In the genomic region with DNA sequence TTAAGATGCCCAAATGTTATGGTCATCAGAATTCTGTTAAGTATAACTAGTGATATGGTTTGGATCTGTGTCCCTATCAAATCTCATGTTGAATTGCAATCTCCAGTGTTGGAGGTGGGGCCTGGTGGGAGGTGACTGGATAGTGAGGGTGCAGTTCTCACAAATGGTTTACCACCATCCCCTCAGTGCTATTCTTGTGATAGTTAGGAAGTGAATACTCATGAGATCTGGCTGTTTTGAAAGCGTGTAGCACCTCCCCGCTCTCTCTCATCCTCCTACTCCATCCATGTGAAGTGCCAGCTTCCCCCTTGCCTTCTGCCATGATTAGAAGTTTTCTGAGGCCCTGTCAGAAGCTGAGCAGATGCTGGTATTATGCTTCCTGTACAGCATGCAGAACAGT, we compare ENCODE assay signal across 18 cellular contexts.
DNase-seq lines count a peak whose midpoint lies in the region; ATAC-seq and TF ChIP-seq lines count a peak whose summit lies in the region.
"Had no signal": no experiment of that assay in that cellular context is flagged by ENCODE, and none has a peak within 500 bp of the region (broad histone marks: within the 10 kb centered on the region; RNA-seq: fewer than 3 reads in every experiment).

No MANE protein-coding gene starts in this region.

- H3K27me3 Mint-ChIP-seq in activated T-helper 17 cell treated with anti-CD3 and anti-CD28 coated beads, Interleukin-2, amount 50 U/mL, for 72 hours = no peaks in the 10 kb centered on the region
- no peaks in the 10 kb centered on the region for H3K27me3 Mint-ChIP-seq in natural killer cell treated with Interleukin-12 subunit alpha and Interleukin-12 subunit beta and Interleukin-15 and Interleukin-18, amount 100 ng/mL, for 72 hours
- H3K27me3 Mint-ChIP-seq: CD4-positive, CD25-positive, alpha-beta regulatory T cell had no signal

- no peak overlapping the region for H4K8ac ChIP-seq in mesendoderm (ENCODE audit: low read depth, low read length)

- H2BK5ac ChIP-seq in mesendoderm (ENCODE audit: low read length) = no peak overlapping the region

- no peak overlapping the region for H3K9ac ChIP-seq in mesendoderm (ENCODE audit: low read length)

- H3K27ac Mint-ChIP-seq in activated T-helper 17 cell treated with anti-CD3 and anti-CD28 coated beads, Interleukin-2, amount 50 U/mL, for 72 hours = no peak overlapping the region
- peak overlapping the region; percentile 32 to 61 for H3K27ac Mint-ChIP-seq in natural killer cell treated with Interleukin-12 subunit alpha and Interleukin-12 subunit beta and Interleukin-15 and Interleukin-18, amount 100 ng/mL, for 72 hours
- H3K27ac Mint-ChIP-seq: CD4-positive, CD25-positive, alpha-beta regulatory T cell; CD8-positive, alpha-beta T cell; GM23338; H9; HFFc6 had no signal

- H3K4me3 ChIP-seq in HEK293 (ENCODE audit: low read depth, low read length) (no peak overlapping the region), mesendoderm (ENCODE audit: low read length) (no peak overlapping the region)
- H3K4me3 ChIP-seq: GM23338 had no signal

- CTCF ChIA-PET in HEK293 (lab: Yijun Ruan, JAX) = no interaction called here

- no peak overlapping the region for H3K18ac ChIP-seq in mesendoderm (ENCODE audit: low read length)

- no peak overlapping the region for H3K4me3 Mint-ChIP-seq in activated T-helper 17 cell treated with anti-CD3 and anti-CD28 coated beads, Interleukin-2, amount 50 U/mL, for 72 hours
- H3K4me3 Mint-ChIP-seq in natural killer cell treated with Interleukin-12 subunit alpha and Interleukin-12 subunit beta and Interleukin-15 and Interleukin-18, amount 100 ng/mL, for 72 hours = peak overlapping the region; percentile 47
- H3K4me3 Mint-ChIP-seq: CD4-positive, CD25-positive, alpha-beta regulatory T cell; CD8-positive, alpha-beta T cell; GM23338; H9; HFFc6 had no signal

- H3K4ac ChIP-seq in mesendoderm (ENCODE audit: low read depth, low read length) = no peak overlapping the region

- H2BK120ac ChIP-seq in mesendoderm (ENCODE audit: low read depth, low read length) = no peak overlapping the region

- no peaks in the 10 kb centered on the region for H3K36me3 ChIP-seq in HEK293 (ENCODE audit: control insufficient read depth in 2 of 2, insufficient read depth in 1 of 2, low read length in 2 of 2)
- no peaks in the 10 kb centered on the region for H3K36me3 ChIP-seq in mesendoderm (ENCODE audit: control insufficient read depth, insufficient read depth, low read length)

- no peak overlapping the region for H3K23ac ChIP-seq in mesendoderm (ENCODE audit: low read length)

- no peaks in the 10 kb centered on the region for H3K9me3 ChIP-seq in HEK293 (ENCODE audit: control insufficient read depth, insufficient read depth, low read depth, low read length)
- H3K9me3 ChIP-seq: Caco-2 had no signal

- H3K36me3 Mint-ChIP-seq in activated T-helper 17 cell treated with anti-CD3 and anti-CD28 coated beads, Interleukin-2, amount 50 U/mL, for 72 hours (ENCODE audit: low read depth) = no peaks in the 10 kb centered on the region
- H3K36me3 Mint-ChIP-seq in natural killer cell treated with Interleukin-12 subunit alpha and Interleukin-12 subunit beta and Interleukin-15 and Interleukin-18, amount 100 ng/mL, for 72 hours = peaks cover 6% of the 10 kb centered on the region
- H3K36me3 Mint-ChIP-seq: CD4-positive, CD25-positive, alpha-beta regulatory T cell; CD8-positive, alpha-beta T cell had no signal

- H2BK15ac ChIP-seq in mesendoderm (replicated peaks; ENCODE audit: low read depth) = no peak overlapping the region

- no peaks in the 10 kb centered on the region for H3K79me2 ChIP-seq in mesendoderm (ENCODE audit: control insufficient read depth, insufficient read depth, low read length)

- POLR2A ChIA-PET in HEK293 (lab: Yijun Ruan, JAX) = no interaction called here

- H3K4me2 ChIP-seq in mesendoderm (ENCODE audit: low read length) = no peak overlapping the region
- H3K4me2 ChIP-seq: GM23338 had no signal

- no peak overlapping the region for H2AK5ac ChIP-seq in mesendoderm (ENCODE audit: low read length)

- no CpG with 5 or more reads among the region's 2 CpGs for WGBS in mesendoderm (ENCODE audit: extremely low coverage, insufficient coverage, low lambda C conversion rate)

- no peaks in the 10 kb centered on the region for H3K4me1 ChIP-seq in HEK293 (ENCODE audit: control insufficient read depth, insufficient read depth, low read length)
- peaks cover 2% of the 10 kb centered on the region for H3K4me1 ChIP-seq in mesendoderm (ENCODE audit: control insufficient read depth, low read depth, low read length)
- H3K4me1 ChIP-seq: Caco-2 had no signal

- H4K5ac ChIP-seq in mesendoderm (ENCODE audit: low read length) = no peak overlapping the region

- no peak overlapping the region for H3K27ac ChIP-seq in HEK293 (ENCODE audit: extremely low read depth, low read depth, low read length)
- no peak overlapping the region for H3K27ac ChIP-seq in mesendoderm (ENCODE audit: low read depth, low read length)

- no peaks in the 10 kb centered on the region for H3K27me3 ChIP-seq in mesendoderm (ENCODE audit: insufficient read depth, low read length, poor library complexity)

- H3K79me1 ChIP-seq in mesendoderm (ENCODE audit: low read length) = no peaks in the 10 kb centered on the region

- peak; percentile 26 for DNase-seq in CD1c-positive myeloid dendritic cell (ENCODE audit: extremely low spot score)
- DNase-seq in natural killer cell treated with Interleukin-12 subunit alpha and Interleukin-12 subunit beta and Interleukin-15 and Interleukin-18, amount 100 ng/mL, for 72 hours (ENCODE audit: low spot score) = peak; percentile 70
- DNase-seq in SKM-1 (lab: John Stamatoyannopoulos, UW; ENCODE audit: unreplicated experiment) = no peak
- DNase-seq in mesendoderm = no peak
- no peak for DNase-seq in stimulated activated CD4-positive, alpha-beta T cell treated with anti-CD3 and anti-CD28 coated beads, Interleukin-2, amount 100 ng/mL, for 48 hours
- DNase-seq: C1 segment of cervical spinal cord; Caco-2; CD4-positive, CD25-positive, alpha-beta regulatory T cell; CD8-positive, alpha-beta T cell; DMS153; DND-41; H9; HFFc6 had no signal

- no peak for TF ChIP-seq CTCF in HEK293 (tag by site-specific recombination; IDR thresholded peaks at IDR 0.05)

- no peak overlapping the region for H3K56ac ChIP-seq in mesendoderm (ENCODE audit: low read length)

- no peaks in the 10 kb centered on the region for H3K9me3 Mint-ChIP-seq in activated T-helper 17 cell treated with anti-CD3 and anti-CD28 coated beads, Interleukin-2, amount 50 U/mL, for 72 hours
- peaks cover 4% of the 10 kb centered on the region for H3K9me3 Mint-ChIP-seq in natural killer cell treated with Interleukin-12 subunit alpha and Interleukin-12 subunit beta and Interleukin-15 and Interleukin-18, amount 100 ng/mL, for 72 hours
- H3K9me3 Mint-ChIP-seq: CD8-positive, alpha-beta T cell had no signal

- H3K4me1 Mint-ChIP-seq in activated T-helper 17 cell treated with anti-CD3 and anti-CD28 coated beads, Interleukin-2, amount 50 U/mL, for 72 hours = no peaks in the 10 kb centered on the region
- H3K4me1 Mint-ChIP-seq in natural killer cell treated with Interleukin-12 subunit alpha and Interleukin-12 subunit beta and Interleukin-15 and Interleukin-18, amount 100 ng/mL, for 72 hours (ENCODE audit: low read depth in 2 of 2) = peaks cover 18 to 27% of the 10 kb centered on the region in 2 donors
- H3K4me1 Mint-ChIP-seq: CD4-positive, CD25-positive, alpha-beta regulatory T cell had no signal

- peak; percentile 9 for ATAC-seq in activated T-helper 17 cell treated with anti-CD3 and anti-CD28 coated beads, Interleukin-2, amount 50 U/mL, for 72 hours (replicated peaks)
- peak; percentile 84 to 90 for ATAC-seq in natural killer cell treated with Interleukin-12 subunit alpha and Interleukin-12 subunit beta and Interleukin-15 and Interleukin-18, amount 100 ng/mL, for 72 hours
- no peak for ATAC-seq in GM18907 (IDR thresholded peaks at IDR 0.05; ENCODE audit: unreplicated experiment)
- ATAC-seq: CD8-positive, alpha-beta T cell; GM23338; HCT116 had no signal

TF ChIP-seq in HEK293, 187 proteins besides CTCF, POLR2A, EP300 and RAD21:
- TF ChIP-seq ZXDB (tag by site-specific recombination; IDR thresholded peaks at IDR 0.05) (no peak), ZNF341 (tag by site-specific recombination; IDR thresholded peaks at IDR 0.05; ENCODE audit: low read depth) (peak; percentile 27; the same call in 1 of the 2 replicates), ZNF169 (tag by site-specific recombination; IDR thresholded peaks at IDR 0.05) (no peak)
- TF ChIP-seq, protein P1, sequence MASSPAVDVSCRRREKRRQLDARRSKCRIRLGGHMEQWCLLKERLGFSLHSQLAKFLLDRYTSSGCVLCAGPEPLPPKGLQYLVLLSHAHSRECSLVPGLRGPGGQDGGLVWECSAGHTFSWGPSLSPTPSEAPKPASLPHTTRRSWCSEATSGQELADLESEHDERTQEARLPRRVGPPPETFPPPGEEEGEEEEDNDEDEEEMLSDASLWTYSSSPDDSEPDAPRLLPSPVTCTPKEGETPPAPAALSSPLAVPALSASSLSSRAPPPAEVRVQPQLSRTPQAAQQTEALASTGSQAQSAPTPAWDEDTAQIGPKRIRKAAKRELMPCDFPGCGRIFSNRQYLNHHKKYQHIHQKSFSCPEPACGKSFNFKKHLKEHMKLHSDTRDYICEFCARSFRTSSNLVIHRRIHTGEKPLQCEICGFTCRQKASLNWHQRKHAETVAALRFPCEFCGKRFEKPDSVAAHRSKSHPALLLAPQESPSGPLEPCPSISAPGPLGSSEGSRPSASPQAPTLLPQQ (tag by site-specific recombination; IDR thresholded peaks at IDR 0.05) = no peak

Comparison
In these comparisons a context has a peak if more than half of its experiments do, and no peak if none do; other contexts are left out.
1. DNase-seq: peak in CD1c-positive myeloid dendritic cell (single experiment) and natural killer cell treated with Interleukin-12 subunit alpha and Interleukin-12 subunit beta and Interleukin-15 and Interleukin-18, amount 100 ng/mL, for 72 hours (single experiment); none in SKM-1 (single experiment), mesendoderm (single experiment) and stimulated activated CD4-positive, alpha-beta T cell treated with anti-CD3 and anti-CD28 coated beads, Interleukin-2, amount 100 ng/mL, for 48 hours (0 of 2).